18 cellular contexts compared by ENCODE assay signal in genomic region chr1:187680823-187681222, GRCh38.
DNase-seq lines count a peak whose midpoint lies in the region; ATAC-seq and TF ChIP-seq lines count a peak whose summit lies in the region.
"Had no signal": no experiment of that assay in that cellular context is flagged by ENCODE, and none has a peak within 500 bp of the region (broad histone marks: within the 10 kb centered on the region; RNA-seq: fewer than 3 reads in every experiment).

No MANE protein-coding gene starts in this region.

- DNase-seq in EL (peak; percentile 3), NCI-H69 (lab: John Stamatoyannopoulos, UW) (peak; percentile 79), fibroblast of peridontal ligament (ENCODE audit: extremely low read depth) (peak; percentile 65), NCI-H187 (lab: John Stamatoyannopoulos, UW) (no peak), WTC11 (ENCODE audit: low spot score) (no peak), NCI-H146 treated with DMSO at 0.1 percent for 48 hours (lab: John Stamatoyannopoulos, UW; ENCODE audit: unreplicated experiment) (no peak), NCI-H1105 (lab: John Stamatoyannopoulos, UW) (no peak)
- DNase-seq: adrenal gland; effector memory CD8-positive, alpha-beta T cell; foreskin keratinocyte; left colon; pancreas; small intestine; stimulated activated CD4-positive, alpha-beta T cell treated with anti-CD3 and anti-CD28 coated beads, Interleukin-4, amount 100 ng/mL, for 4 hours; uterus had no signal

- H3K4me1 Mint-ChIP-seq in nephron (no peaks in the 10 kb centered on the region), WTC11 (no peaks in the 10 kb centered on the region)

- H3K4me3 Mint-ChIP-seq in nephron (no peak overlapping the region), WTC11 (no peak overlapping the region)
- H3K4me3 Mint-ChIP-seq: effector memory CD8-positive, alpha-beta T cell had no signal

- no peak for TF ChIP-seq CTCF in nephron (IDR thresholded peaks at IDR 0.05; ENCODE audit: unreplicated experiment in 3 of 3)
- TF ChIP-seq CTCF in WTC11 (IDR thresholded peaks at IDR 0.05): no peak

- H3K36me3 Mint-ChIP-seq in nephron (ENCODE audit: low read depth): no peaks in the 10 kb centered on the region
- H3K36me3 Mint-ChIP-seq in WTC11: no peaks in the 10 kb centered on the region

- H3K27ac Mint-ChIP-seq in nephron (peak overlapping the region in 2 of 3 experiments; percentile 31 to 40), WTC11 (no peak overlapping the region)
- H3K27ac Mint-ChIP-seq: effector memory CD8-positive, alpha-beta T cell had no signal

- no peak for ATAC-seq in WTC11
- ATAC-seq: activated CD4-positive, CD25-positive, alpha-beta regulatory T cell treated with anti-CD3 and anti-CD28 coated beads, Interleukin-2, amount 50 U/mL, for 24 hours; effector memory CD8-positive, alpha-beta T cell; foreskin keratinocyte; K562; left colon had no signal

- H3K9me3 Mint-ChIP-seq in nephron (no peaks in the 10 kb centered on the region), WTC11 (no peaks in the 10 kb centered on the region)
- H3K9me3 Mint-ChIP-seq: effector memory CD8-positive, alpha-beta T cell had no signal

- POLR2A ChIA-PET in WTC11 (lab: Charles Lee): no interaction called here

- no peaks in the 10 kb centered on the region for H3K27me3 Mint-ChIP-seq in nephron (ENCODE audit: low read depth)
- no peaks in the 10 kb centered on the region for H3K27me3 Mint-ChIP-seq in WTC11 (ENCODE audit: low read depth)
- H3K27me3 Mint-ChIP-seq: effector memory CD8-positive, alpha-beta T cell had no signal

- CTCF ChIA-PET in WTC11 (lab: Charles Lee): no interaction called here

TF ChIP-seq in WTC11, 78 proteins besides CTCF, POLR2A, EP300 and RAD21:
- TF ChIP-seq ZNF138 (CRISPR knock-in tag; conservative IDR thresholded peaks at IDR 0.05) (no peak), ZNF121 (CRISPR knock-in tag; IDR thresholded peaks at IDR 0.05) (no peak), MXD4 (CRISPR knock-in tag; IDR thresholded peaks at IDR 0.05; ENCODE audit: borderline replicate concordance) (no peak), GABPB1 (CRISPR knock-in tag; IDR thresholded peaks at IDR 0.05) (no peak), HMGXB4 (CRISPR knock-in tag; IDR thresholded peaks at IDR 0.05) (no peak), FOXJ3 (CRISPR knock-in tag; IDR thresholded peaks at IDR 0.05; ENCODE audit: borderline replicate concordance) (no peak), SP1 (CRISPR knock-in tag; conservative IDR thresholded peaks at IDR 0.05) (no peak), ZBTB21 (CRISPR knock-in tag; IDR thresholded peaks at IDR 0.05; ENCODE audit: borderline replicate concordance) (no peak), IRF1 (CRISPR knock-in tag; IDR thresholded peaks at IDR 0.05) (no peak), KAT7 (CRISPR knock-in tag; IDR thresholded peaks at IDR 0.05; ENCODE audit: borderline replicate concordance) (no peak), OVOL2 (CRISPR knock-in tag; IDR thresholded peaks at IDR 0.05; ENCODE audit: borderline replicate concordance) (no peak), ZNF396 (CRISPR knock-in tag; IDR thresholded peaks at IDR 0.05; ENCODE audit: borderline replicate concordance) (no peak)
- TF ChIP-seq, protein P1, sequence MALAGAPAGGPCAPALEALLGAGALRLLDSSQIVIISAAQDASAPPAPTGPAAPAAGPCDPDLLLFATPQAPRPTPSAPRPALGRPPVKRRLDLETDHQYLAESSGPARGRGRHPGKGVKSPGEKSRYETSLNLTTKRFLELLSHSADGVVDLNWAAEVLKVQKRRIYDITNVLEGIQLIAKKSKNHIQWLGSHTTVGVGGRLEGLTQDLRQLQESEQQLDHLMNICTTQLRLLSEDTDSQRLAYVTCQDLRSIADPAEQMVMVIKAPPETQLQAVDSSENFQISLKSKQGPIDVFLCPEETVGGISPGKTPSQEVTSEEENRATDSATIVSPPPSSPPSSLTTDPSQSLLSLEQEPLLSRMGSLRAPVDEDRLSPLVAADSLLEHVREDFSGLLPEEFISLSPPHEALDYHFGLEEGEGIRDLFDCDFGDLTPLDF (CRISPR knock-in tag; IDR thresholded peaks at IDR 0.05): no peak
- TF ChIP-seq, protein P2, sequence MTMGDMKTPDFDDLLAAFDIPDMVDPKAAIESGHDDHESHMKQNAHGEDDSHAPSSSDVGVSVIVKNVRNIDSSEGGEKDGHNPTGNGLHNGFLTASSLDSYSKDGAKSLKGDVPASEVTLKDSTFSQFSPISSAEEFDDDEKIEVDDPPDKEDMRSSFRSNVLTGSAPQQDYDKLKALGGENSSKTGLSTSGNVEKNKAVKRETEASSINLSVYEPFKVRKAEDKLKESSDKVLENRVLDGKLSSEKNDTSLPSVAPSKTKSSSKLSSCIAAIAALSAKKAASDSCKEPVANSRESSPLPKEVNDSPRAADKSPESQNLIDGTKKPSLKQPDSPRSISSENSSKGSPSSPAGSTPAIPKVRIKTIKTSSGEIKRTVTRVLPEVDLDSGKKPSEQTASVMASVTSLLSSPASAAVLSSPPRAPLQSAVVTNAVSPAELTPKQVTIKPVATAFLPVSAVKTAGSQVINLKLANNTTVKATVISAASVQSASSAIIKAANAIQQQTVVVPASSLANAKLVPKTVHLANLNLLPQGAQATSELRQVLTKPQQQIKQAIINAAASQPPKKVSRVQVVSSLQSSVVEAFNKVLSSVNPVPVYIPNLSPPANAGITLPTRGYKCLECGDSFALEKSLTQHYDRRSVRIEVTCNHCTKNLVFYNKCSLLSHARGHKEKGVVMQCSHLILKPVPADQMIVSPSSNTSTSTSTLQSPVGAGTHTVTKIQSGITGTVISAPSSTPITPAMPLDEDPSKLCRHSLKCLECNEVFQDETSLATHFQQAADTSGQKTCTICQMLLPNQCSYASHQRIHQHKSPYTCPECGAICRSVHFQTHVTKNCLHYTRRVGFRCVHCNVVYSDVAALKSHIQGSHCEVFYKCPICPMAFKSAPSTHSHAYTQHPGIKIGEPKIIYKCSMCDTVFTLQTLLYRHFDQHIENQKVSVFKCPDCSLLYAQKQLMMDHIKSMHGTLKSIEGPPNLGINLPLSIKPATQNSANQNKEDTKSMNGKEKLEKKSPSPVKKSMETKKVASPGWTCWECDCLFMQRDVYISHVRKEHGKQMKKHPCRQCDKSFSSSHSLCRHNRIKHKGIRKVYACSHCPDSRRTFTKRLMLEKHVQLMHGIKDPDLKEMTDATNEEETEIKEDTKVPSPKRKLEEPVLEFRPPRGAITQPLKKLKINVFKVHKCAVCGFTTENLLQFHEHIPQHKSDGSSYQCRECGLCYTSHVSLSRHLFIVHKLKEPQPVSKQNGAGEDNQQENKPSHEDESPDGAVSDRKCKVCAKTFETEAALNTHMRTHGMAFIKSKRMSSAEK (CRISPR knock-in tag; IDR thresholded peaks at IDR 0.05; ENCODE audit: borderline replicate concordance): no peak
TF ChIP-seq in WTC11: peak in this region for 0.

Comparison
In these comparisons a context has a peak if more than half of its experiments do, and no peak if none do; other contexts are left out.
1. DNase-seq: peak in EL (single experiment), NCI-H69 (single experiment) and fibroblast of peridontal ligament (single experiment); none in NCI-H187 (0 of 2), WTC11 (single experiment), NCI-H146 treated with DMSO at 0.1 percent for 48 hours (single experiment) and NCI-H1105 (single experiment).